8 cellular contexts compared by ENCODE assay signal in genomic region chr15:41772720-41773331, GRCh38. TPM values are rescaled to one million over a fixed set of nuclear protein-coding genes. Genes with fewer than 3 reads are reported as not detected.
DNase-seq lines count a peak whose midpoint lies in the region; ATAC-seq and TF ChIP-seq lines count a peak whose summit lies in the region.

No MANE protein-coding gene starts in this region.

- H3K4me3 ChIP-seq in BLaER1 (peak overlapping the region; percentile 81; the same call in 1 of the 2 replicates), HAP-1 (no peak overlapping the region), muscle layer of colon (ENCODE audit: low read depth in 1 of 2, low read length in 2 of 2) (no peak overlapping the region), stomach (no peak overlapping the region)

- TF ChIP-seq EP300 in stomach (IDR thresholded peaks at IDR 0.05) = no peak

- H3K9me3 ChIP-seq in BLaER1 (no peaks in the 10 kb centered on the region), HAP-1 (no peaks in the 10 kb centered on the region), muscle layer of colon (ENCODE audit: low read length) (no peaks in the 10 kb centered on the region), stomach (no peaks in the 10 kb centered on the region)

- intact Hi-C loops in activated CD8-positive, alpha-beta T cell treated with anti-CD3 and anti-CD28 coated beads for 36 hours (cut with micrococcal nuclease) = loop anchor here (1.0 to 2.0 kb wide), 2 partner anchors 38 to 132 kb away; no protein-coding TSS in a partner anchor
- intact Hi-C loops in stomach (cut with DNase I; ENCODE audit: low total_unique reads) = loop anchor here (5.0 kb wide), 1 partner anchor 39 kb away; no protein-coding TSS in a partner anchor

- ATAC-seq in activated CD8-positive, alpha-beta T cell treated with anti-CD3 and anti-CD28 coated beads for 36 hours = no peak
- ATAC-seq in GM21528 (IDR thresholded peaks at IDR 0.05; ENCODE audit: low FRiP score, unreplicated experiment) = no peak

- 36 to 46% (median 40%) methylated on average over 8 of the region's 8 CpGs for WGBS in stomach, 5 donors

- peak; percentile 57 for TF ChIP-seq CTCF in activated CD8-positive, alpha-beta T cell treated with anti-CD3 and anti-CD28 coated beads for 36 hours (IDR thresholded peaks at IDR 0.05)
- peak in 5 of 7 experiments; percentile 72 to 91 (median 74) for TF ChIP-seq CTCF in stomach (IDR thresholded peaks at IDR 0.05)

- H3K9me3 Mint-ChIP-seq in activated CD8-positive, alpha-beta T cell treated with anti-CD3 and anti-CD28 coated beads for 36 hours = no peaks in the 10 kb centered on the region

- CTCF ChIA-PET in activated CD8-positive, alpha-beta T cell treated with anti-CD3 and anti-CD28 coated beads for 36 hours (lab: Charles Lee) = interaction anchor here (0.8 to 11.0 kb wide), 33 partner anchors 8 to 307 kb away, joined by 3 to 337 read pairs (median 7); partner anchors contain the start of genes EHD4 and JMJD7

- peak overlapping the region; percentile 93 for H3K4me2 ChIP-seq in BLaER1

- H3K27me3 Mint-ChIP-seq in activated CD8-positive, alpha-beta T cell treated with anti-CD3 and anti-CD28 coated beads for 36 hours = no peaks in the 10 kb centered on the region

- no peaks in the 10 kb centered on the region for H3K36me3 Mint-ChIP-seq in activated CD8-positive, alpha-beta T cell treated with anti-CD3 and anti-CD28 coated beads for 36 hours (ENCODE audit: low read depth)

- DNase-seq in HAP-1 (ENCODE audit: low spot score in 2 of 2) (peak; percentile 42 to 55), NCI-H82 treated with DMSO at 0.1 percent for 48 hours (lab: John Stamatoyannopoulos, UW; ENCODE audit: unreplicated experiment) (peak; percentile 62), epidermal melanocyte (ENCODE audit: insufficient read length, low spot score) (peak; percentile 72), stomach (peak; percentile 59)
- peak; percentile 71 for DNase-seq in activated CD8-positive, alpha-beta T cell treated with anti-CD3 and anti-CD28 coated beads for 36 hours

- TF ChIP-seq POLR2A in stomach (IDR thresholded peaks at IDR 0.05) = no peak

- H3K9ac ChIP-seq in BLaER1 (peak overlapping the region; percentile 88; the same call in 1 of the 2 replicates), muscle layer of colon (ENCODE audit: low read length) (no peak overlapping the region)

- H3K4me1 ChIP-seq in BLaER1 (peaks cover 42% of the 10 kb centered on the region), HAP-1 (peaks cover 22% of the 10 kb centered on the region), muscle layer of colon (ENCODE audit: insufficient read depth, low read length) (peaks cover 39% of the 10 kb centered on the region), stomach (peaks cover 38 to 47% (median 46%) of the 10 kb centered on the region in 4 donors)

- H3K36me3 ChIP-seq in BLaER1 (peaks cover 18% of the 10 kb centered on the region; the same call in 1 of the 2 replicates), HAP-1 (replicated peaks) (no peaks in the 10 kb centered on the region), muscle layer of colon (ENCODE audit: insufficient read depth, low read length) (no peaks in the 10 kb centered on the region), stomach (peaks cover 0 to 18% (median 12%) of the 10 kb centered on the region in 4 donors)

- H3K4me1 Mint-ChIP-seq in activated CD8-positive, alpha-beta T cell treated with anti-CD3 and anti-CD28 coated beads for 36 hours (ENCODE audit: low read depth) = peaks cover 43% of the 10 kb centered on the region

- peak overlapping the region; percentile 92 for H3K27ac Mint-ChIP-seq in activated CD8-positive, alpha-beta T cell treated with anti-CD3 and anti-CD28 coated beads for 36 hours

- H3K27ac ChIP-seq in BLaER1 (no peak overlapping the region), muscle layer of colon (ENCODE audit: low read depth, low read length) (peak overlapping the region; percentile 62), stomach (peak overlapping the region; percentile 31 to 91 (median 88))

- H3K4me3 Mint-ChIP-seq in activated CD8-positive, alpha-beta T cell treated with anti-CD3 and anti-CD28 coated beads for 36 hours = peak overlapping the region; percentile 91

- POLR2A ChIA-PET in activated CD8-positive, alpha-beta T cell treated with anti-CD3 and anti-CD28 coated beads for 36 hours (lab: Charles Lee) = interaction anchor here (0.6 to 3.9 kb wide), 3 partner anchors 30 to 602 kb away, joined by 3 to 29 read pairs (median 7); no protein-coding TSS in a partner anchor

- H4K20me1 ChIP-seq in BLaER1 = peaks cover 44% of the 10 kb centered on the region

- in situ Hi-C loops in HAP-1 (cut with MboI; ENCODE audit: low sequenced_read_pairs) = loop anchor here (5.0 kb wide), 1 partner anchor 39 kb away; no protein-coding TSS in a partner anchor

- no peaks in the 10 kb centered on the region for H3K27me3 ChIP-seq in BLaER1
- H3K27me3 ChIP-seq in HAP-1 (ENCODE audit: low read depth) = no peaks in the 10 kb centered on the region
- H3K27me3 ChIP-seq in muscle layer of colon (ENCODE audit: control insufficient read depth in 1 of 2, insufficient read depth in 2 of 2, low read length in 2 of 2) = no peaks in the 10 kb centered on the region
- no peaks in the 10 kb centered on the region for H3K27me3 ChIP-seq in stomach

RNA-seq across cellular contexts. Expression of gene MAPKBP1, which starts 1.5 kb away (rescaled TPM):
- total RNA-seq in activated CD8-positive, alpha-beta T cell treated with anti-CD3 and anti-CD28 coated beads for 36 hours = 10 to 100 TPM; 16.6 to 17.2 TPM
- total RNA-seq in stomach = 10 to 100 TPM in 4 of 5 donors, 1 to 10 TPM in 1; 8.8 to 41.5 (median 22.6) TPM
- 10 to 100 TPM in 2 of 3 donors, 1 to 10 TPM in 1; 9.0 to 20.5 (median 13.1) TPM for polyA plus RNA-seq in stomach

RNA-seq across cellular contexts. Expression of gene JMJD7, which starts 55.1 kb away (rescaled TPM):
- total RNA-seq in activated CD8-positive, alpha-beta T cell treated with anti-CD3 and anti-CD28 coated beads for 36 hours = 10 to 100 TPM in 1 of 2 experiments, 1 to 10 TPM in 1; 8.2 to 13.2 TPM
- total RNA-seq in stomach = 1 to 10 TPM in 1 of 5 donors, under 1 TPM in 2, not detected in 2; 0.55 to 3.1 (median 0.58) TPM
- 10 to 100 TPM; 16.8 to 24.2 (median 22.5) TPM for polyA plus RNA-seq in stomach
